9 cellular contexts compared by ENCODE assay signal in the genomic region with DNA sequence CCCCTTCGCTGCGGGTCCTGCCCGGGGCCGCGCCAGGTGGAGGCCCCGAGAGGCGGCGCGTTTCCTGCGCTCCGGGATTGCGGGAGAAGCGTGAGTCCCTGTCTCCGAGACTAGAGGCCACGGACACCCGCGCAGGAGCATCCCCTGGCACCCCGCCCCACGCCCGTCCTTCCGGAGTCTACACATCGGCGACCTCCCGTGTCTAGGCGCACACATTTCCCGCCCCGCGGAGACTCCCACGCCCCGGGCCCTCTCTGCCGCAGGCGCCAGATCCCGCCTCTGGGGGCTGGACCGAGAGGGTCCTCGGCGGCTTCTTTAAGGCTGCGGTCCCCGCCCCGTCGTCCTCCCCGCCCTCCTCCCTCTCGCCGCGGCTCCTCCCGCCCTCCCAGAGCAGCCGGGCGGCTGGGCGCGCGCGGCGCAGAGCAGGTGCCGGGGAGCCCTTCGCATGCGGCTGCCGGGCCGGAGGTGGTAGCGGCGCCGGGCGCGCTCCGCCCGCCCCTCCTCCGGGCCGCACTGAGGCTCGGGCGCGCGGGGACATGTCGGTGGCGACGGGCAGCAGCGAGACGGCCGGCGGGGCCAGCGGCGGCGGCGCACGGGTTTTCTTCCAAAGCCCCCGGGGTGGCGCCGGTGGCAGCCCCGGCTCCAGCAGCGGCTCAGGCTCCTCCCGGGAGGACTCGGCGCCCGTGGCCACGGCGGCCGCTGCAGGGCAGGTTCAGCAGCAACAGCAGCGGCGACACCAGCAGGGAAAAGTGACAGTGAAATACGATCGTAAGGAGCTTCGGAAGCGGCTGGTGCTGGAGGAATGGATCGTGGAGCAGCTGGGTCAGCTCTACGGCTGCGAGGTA. TPM values are rescaled to one million over a fixed set of nuclear protein-coding genes. Genes with fewer than 3 reads are reported as not detected.
DNase-seq lines count a peak whose midpoint lies in the region; ATAC-seq, FAIRE-seq and TF ChIP-seq lines count a peak whose summit lies in the region.
"Had no signal": no experiment of that assay in that cellular context is flagged by ENCODE, and none has a peak within 500 bp of the region (broad histone marks: within the 10 kb centered on the region; RNA-seq: fewer than 3 reads in every experiment).

A gene with protein sequence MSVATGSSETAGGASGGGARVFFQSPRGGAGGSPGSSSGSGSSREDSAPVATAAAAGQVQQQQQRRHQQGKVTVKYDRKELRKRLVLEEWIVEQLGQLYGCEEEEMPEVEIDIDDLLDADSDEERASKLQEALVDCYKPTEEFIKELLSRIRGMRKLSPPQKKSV (plus strand): TSS at position 388 of the 845 bp plus-strand sequence. CDS start 149 bp downstream, at position 537.

- POLR2A ChIA-PET in endothelial cell of umbilical vein (lab: Charles Lee), result no interaction called here

- no peaks in the 10 kb centered on the region for H3K36me3 ChIP-seq in endothelial cell of umbilical vein (ENCODE audit: control insufficient read depth in 2 of 2, extremely low read depth in 1 of 2, insufficient read depth in 2 of 2, low read length in 2 of 2)
- no peaks in the 10 kb centered on the region for H3K36me3 ChIP-seq in muscle layer of colon (ENCODE audit: insufficient read depth, low read length)
- H3K36me3 ChIP-seq in tibial artery, result no peaks in the 10 kb centered on the region

- ATAC-seq in HG03565 (IDR thresholded peaks at IDR 0.05; ENCODE audit: unreplicated experiment) (no peak), HG03175 (IDR thresholded peaks at IDR 0.05; ENCODE audit: unreplicated experiment) (no peak)

- no peaks in the 10 kb centered on the region for H3K9me1 ChIP-seq in endothelial cell of umbilical vein (replicated peaks; ENCODE audit: control insufficient read depth, extremely low read depth, insufficient read depth, low read length)

- no peak for FAIRE-seq in endothelial cell of umbilical vein (lab: Jason Lieb, UNC)

- DNase-seq in Ammon's horn (ENCODE audit: low spot score) (peak; percentile 61), HPDE6-E6E7 (ENCODE audit: extremely low spot score) (peak; percentile 46), endothelial cell of umbilical vein (ENCODE audit: low read depth, low spot score) (no peak), tibial artery (no peak)
- DNase-seq in T-helper 2 cell treated with Interferon-gamma antibody and Interleukin-4, amounts not matched to agents 5 μg/mL and 100 μg/mL, for 36 hours (ENCODE audit: low spot score), result peak; percentile 17

- TF ChIP-seq CTCF in endothelial cell of umbilical vein (IDR thresholded peaks at IDR 0.05; ENCODE audit: extremely low read depth in 1 of 2, insufficient read depth in 1 of 2, low read depth in 1 of 2, low read length in 2 of 2), result no peak
- no peak for TF ChIP-seq CTCF in tibial artery (IDR thresholded peaks at IDR 0.05)

- dilution Hi-C loops in endothelial cell of umbilical vein (cut with MboI; ENCODE audit: extremely low pct_ligation_motif_present, low sequenced_read_pairs), result no loop called here

- intact Hi-C loops in endothelial cell of umbilical vein (cut with micrococcal nuclease), result no loop called here
- intact Hi-C loops in tibial artery (cut with DNase I; ENCODE audit: low total_unique reads), result no loop called here

- H3K27me3 Mint-ChIP-seq in T-helper 2 cell treated with Interferon-gamma antibody and Interleukin-4, amounts not matched to agents 5 μg/mL and 100 μg/mL, for 36 hours (ENCODE audit: low read depth), result peaks cover 76% of the 10 kb centered on the region

- peaks cover 8% of the 10 kb centered on the region for H3K4me1 Mint-ChIP-seq in T-helper 2 cell treated with Interferon-gamma antibody and Interleukin-4, amounts not matched to agents 5 μg/mL and 100 μg/mL, for 36 hours (ENCODE audit: low read depth)

- no TSS peak for BruUV-seq in endothelial cell of umbilical vein (replicated peaks; lab: Mats Ljungman, UMichigan)

- no peaks in the 10 kb centered on the region for H3K4me1 ChIP-seq in endothelial cell of umbilical vein (ENCODE audit: control insufficient read depth, extremely low read depth, insufficient read depth, low read length)
- no peaks in the 10 kb centered on the region for H3K4me1 ChIP-seq in muscle layer of colon (ENCODE audit: insufficient read depth, low read length)
- peaks cover 0 to 26% (median 18%) of the 10 kb centered on the region in 4 donors for H3K4me1 ChIP-seq in tibial artery

- H3K27me3 ChIP-seq in endothelial cell of umbilical vein (ENCODE audit: control insufficient read depth in 2 of 2, insufficient read depth in 2 of 2, low read length in 2 of 2), result peaks cover 36 to 62% of the 10 kb centered on the region in 2 experiments
- H3K27me3 ChIP-seq in muscle layer of colon (ENCODE audit: control insufficient read depth in 1 of 2, insufficient read depth in 2 of 2, low read length in 2 of 2), result peaks cover 12 to 56% of the 10 kb centered on the region in 2 donors
- H3K27me3 ChIP-seq in tibial artery, result peaks cover 0 to 64% of the 10 kb centered on the region in 2 donors

- TF ChIP-seq POLR2A in endothelial cell of umbilical vein (IDR thresholded peaks at IDR 0.05; ENCODE audit: low read depth, low read length), result no peak

- H3K27ac ChIP-seq in endothelial cell of umbilical vein (ENCODE audit: insufficient read depth, low read depth, low read length) (no peak within 1 kb of the TSS), muscle layer of colon (ENCODE audit: low read depth, low read length) (no peak within 1 kb of the TSS), tibial artery (peak within 1 kb of the TSS in 1 of 2 donors; percentile 41)

- no peaks in the 10 kb centered on the region for H3K79me2 ChIP-seq in endothelial cell of umbilical vein (ENCODE audit: control insufficient read depth, insufficient read depth, low read length)

- H3K4me3 ChIP-seq in endothelial cell of umbilical vein (replicated peaks in 1 of 3; ENCODE audit: insufficient read depth in 1 of 3, low read depth in 1 of 3, low read length in 3 of 3), result no peak within 1 kb of the TSS
- H3K4me3 ChIP-seq in muscle layer of colon (ENCODE audit: low read depth in 1 of 2, low read length in 2 of 2), result peak within 1 kb of the TSS; percentile 35 to 66
- peak within 1 kb of the TSS; percentile 45 to 51 for H3K4me3 ChIP-seq in tibial artery

- H3K9me3 Mint-ChIP-seq in T-helper 2 cell treated with Interferon-gamma antibody and Interleukin-4, amounts not matched to agents 5 μg/mL and 100 μg/mL, for 36 hours, result peaks cover 2% of the 10 kb centered on the region

- H3K9ac ChIP-seq in endothelial cell of umbilical vein (replicated peaks; ENCODE audit: extremely low read depth, insufficient read depth, low read length) (no peak within 1 kb of the TSS), muscle layer of colon (ENCODE audit: low read length) (no peak within 1 kb of the TSS)

- CTCF ChIA-PET in endothelial cell of umbilical vein (lab: Charles Lee), result no interaction called here

- no peaks in the 10 kb centered on the region for H3K36me3 Mint-ChIP-seq in T-helper 2 cell treated with Interferon-gamma antibody and Interleukin-4, amounts not matched to agents 5 μg/mL and 100 μg/mL, for 36 hours (ENCODE audit: low read depth)

- H3K9me3 ChIP-seq in endothelial cell of umbilical vein (replicated peaks; ENCODE audit: control insufficient read depth, insufficient read depth, low read length) (no peaks in the 10 kb centered on the region), muscle layer of colon (ENCODE audit: low read length) (no peaks in the 10 kb centered on the region), tibial artery (no peaks in the 10 kb centered on the region)

- H3K4me3 Mint-ChIP-seq in T-helper 2 cell treated with Interferon-gamma antibody and Interleukin-4, amounts not matched to agents 5 μg/mL and 100 μg/mL, for 36 hours, result peak within 1 kb of the TSS; percentile 63

- H3K27ac Mint-ChIP-seq in T-helper 2 cell treated with Interferon-gamma antibody and Interleukin-4, amounts not matched to agents 5 μg/mL and 100 μg/mL, for 36 hours, result no peak within 1 kb of the TSS

- no peak within 1 kb of the TSS for H3K4me2 ChIP-seq in endothelial cell of umbilical vein (ENCODE audit: insufficient read depth, low read length)

- H2AFZ ChIP-seq in endothelial cell of umbilical vein (ENCODE audit: low read depth, low read length), result no peak within 1 kb of the TSS

- no peaks in the 10 kb centered on the region for H4K20me1 ChIP-seq in endothelial cell of umbilical vein (replicated peaks; ENCODE audit: control insufficient read depth, extremely low read depth, insufficient read depth, low read length)

TF ChIP-seq in endothelial cell of umbilical vein, 7 proteins besides CTCF, POLR2A, EP300 and RAD21:
- TF ChIP-seq EZH2 (IDR thresholded peaks at IDR 0.05; ENCODE audit: borderline replicate concordance, low read depth, low read length, severe bottlenecking) (peak; percentile 60), JUN (IDR thresholded peaks at IDR 0.05; ENCODE audit: borderline replicate concordance, insufficient read depth, insufficient read length, low read depth) (no peak)

RNA-seq across cellular contexts. Expression of the gene that starts here (rescaled TPM):
- total RNA-seq in endothelial cell of umbilical vein, result not detected in 2 replicates
- not detected in 2 replicates for polyA plus RNA-seq in endothelial cell of umbilical vein
- not detected in 2 replicates for polyA plus RNA-seq in endothelial cell of umbilical vein (2011; cell fraction: cytosol; rRNA removed)
- not detected in 2 replicates for polyA plus RNA-seq in endothelial cell of umbilical vein (2011; cell fraction: nucleus; rRNA removed)
- polyA plus RNA-seq in endothelial cell of umbilical vein (2012), result not detected in 2 replicates
- polyA minus RNA-seq in endothelial cell of umbilical vein, result 0.11 TPM in 1 of 2 replicates, not detected in the other
- not detected for polyA minus RNA-seq in endothelial cell of umbilical vein (2011; cell fraction: cytosol; rRNA and poly(A)+ RNA removed)
- not detected in 2 replicates for polyA minus RNA-seq in endothelial cell of umbilical vein (2011; cell fraction: nucleus; rRNA and poly(A)+ RNA removed)
- polyA plus RNA-seq: liver had no signal

Comparison
In these comparisons a context has a peak if more than half of its experiments do, and no peak if none do; other contexts are left out.
1. DNase-seq: peak in Ammon's horn (single experiment), HPDE6-E6E7 (single experiment) and T-helper 2 cell treated with Interferon-gamma antibody and Interleukin-4, amounts not matched to agents 5 μg/mL and 100 μg/mL, for 36 hours (single experiment); none in endothelial cell of umbilical vein (single experiment) and tibial artery (0 of 2).
2. H3K4me3 ChIP-seq: peak in muscle layer of colon (2 of 2) and tibial artery (2 of 2); none in endothelial cell of umbilical vein (0 of 3).